ENCODE assay signal across 1 cellular context in the genomic region with DNA sequence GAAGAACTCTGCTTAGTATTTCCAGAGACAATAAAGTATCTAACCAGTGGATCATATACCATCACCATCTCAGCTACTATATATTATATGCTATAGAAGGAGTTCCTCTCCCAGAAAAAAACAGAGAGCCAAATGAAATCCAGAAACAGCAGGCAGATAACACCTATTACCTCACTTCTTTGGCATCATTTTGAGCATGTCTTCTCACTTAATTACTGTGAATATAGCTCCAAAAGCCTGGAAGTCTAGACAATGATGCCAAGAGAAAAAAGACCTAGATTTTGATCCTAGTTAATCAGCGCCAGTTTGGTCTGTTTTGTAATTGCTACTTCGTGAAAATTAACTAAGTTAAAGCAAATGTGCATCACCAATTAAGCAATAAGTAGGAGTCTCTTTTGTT.
A peak's percentile ranks its signal among the peaks of the same experiment; 100 is the strongest.
TF ChIP-seq lines count a peak whose summit lies in the region.

No MANE protein-coding gene starts in this region.

TF ChIP-seq in HEK293, 187 proteins besides CTCF, POLR2A, EP300 and RAD21:
- TF ChIP-seq ZNF629 (tag by site-specific recombination; IDR thresholded peaks at IDR 0.05), result 0 out of 2 replicates have a peak, but pooled peaks have one; percentile 41
- TF ChIP-seq, protein P1, sequence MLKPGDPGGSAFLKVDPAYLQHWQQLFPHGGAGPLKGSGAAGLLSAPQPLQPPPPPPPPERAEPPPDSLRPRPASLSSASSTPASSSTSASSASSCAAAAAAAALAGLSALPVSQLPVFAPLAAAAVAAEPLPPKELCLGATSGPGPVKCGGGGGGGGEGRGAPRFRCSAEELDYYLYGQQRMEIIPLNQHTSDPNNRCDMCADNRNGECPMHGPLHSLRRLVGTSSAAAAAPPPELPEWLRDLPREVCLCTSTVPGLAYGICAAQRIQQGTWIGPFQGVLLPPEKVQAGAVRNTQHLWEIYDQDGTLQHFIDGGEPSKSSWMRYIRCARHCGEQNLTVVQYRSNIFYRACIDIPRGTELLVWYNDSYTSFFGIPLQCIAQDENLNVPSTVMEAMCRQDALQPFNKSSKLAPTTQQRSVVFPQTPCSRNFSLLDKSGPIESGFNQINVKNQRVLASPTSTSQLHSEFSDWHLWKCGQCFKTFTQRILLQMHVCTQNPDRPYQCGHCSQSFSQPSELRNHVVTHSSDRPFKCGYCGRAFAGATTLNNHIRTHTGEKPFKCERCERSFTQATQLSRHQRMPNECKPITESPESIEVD (tag by site-specific recombination; IDR thresholded peaks at IDR 0.05), result 0 out of 2 replicates have a peak, but pooled peaks have one; percentile 26
- no peak for TF ChIP-seq HOXD13 (CRISPR knock-in tag; IDR thresholded peaks at IDR 0.05; ENCODE audit: borderline replicate concordance)
TF ChIP-seq in HEK293: peak in this region for 2.
